ENCODE assay signal across 21 cellular contexts in the genomic region with DNA sequence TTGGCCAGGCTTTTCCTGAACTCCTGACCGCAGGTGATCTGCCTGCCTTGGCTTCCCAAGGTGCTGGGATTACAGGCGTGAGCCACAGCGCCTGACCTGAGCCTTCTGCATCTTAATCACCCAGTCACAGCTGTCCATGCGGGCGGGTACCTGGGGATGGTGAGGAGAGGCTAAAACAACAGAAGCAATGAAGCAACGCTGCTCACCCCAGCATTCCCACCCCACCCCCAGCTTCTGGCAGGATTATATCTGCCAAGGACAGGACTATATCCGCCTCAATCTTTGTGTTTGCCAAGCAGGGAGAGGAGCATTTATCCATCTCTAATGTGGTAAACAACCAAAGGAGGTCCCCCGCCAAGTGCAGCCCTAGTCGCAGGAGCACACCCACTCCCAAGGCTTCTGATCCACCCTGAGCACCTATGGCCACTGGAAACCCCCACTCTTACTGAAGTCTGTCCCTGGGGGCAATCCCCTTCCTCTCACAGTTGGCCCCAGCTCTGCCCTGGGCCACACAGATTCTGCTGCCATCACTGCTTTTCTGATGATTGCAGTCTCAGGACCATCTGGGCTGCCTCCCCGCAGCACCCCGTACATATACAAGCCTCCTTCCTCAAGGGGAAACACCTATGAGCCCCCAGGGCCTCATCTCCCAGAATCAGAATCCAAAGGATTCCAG. TPM values are rescaled to one million over a fixed set of nuclear protein-coding genes. Genes with fewer than 3 reads are reported as not detected.
DNase-seq lines count a peak whose midpoint lies in the region; TF ChIP-seq lines count a peak whose summit lies in the region.
"Had no signal": no experiment of that assay in that cellular context is flagged by ENCODE, and none has a peak within 500 bp of the region (broad histone marks: within the 10 kb centered on the region; RNA-seq: fewer than 3 reads in every experiment).

No MANE protein-coding gene starts in this region.

- peak overlapping the region; percentile 74 for H3K27ac ChIP-seq in colonic mucosa
- H3K27ac ChIP-seq: BLaER1, suprapubic skin had no signal

- H3K27me3 ChIP-seq in colonic mucosa (no peaks in the 10 kb centered on the region), mucosa of stomach (ENCODE audit: control insufficient read depth, insufficient read depth, low read length) (no peaks in the 10 kb centered on the region)
- H3K27me3 ChIP-seq: BLaER1, suprapubic skin had no signal

- TF ChIP-seq CTCF in GM12865 (IDR thresholded peaks at IDR 0.05; ENCODE audit: insufficient read depth, low read depth, low read length, missing control alignments) (no peak), colonic mucosa (IDR thresholded peaks at IDR 0.05) (no peak)

- DNase-seq in GM12865 (ENCODE audit: low read depth) (peak; percentile 55), colonic mucosa (peak; percentile 91), hippocampal formation (lab: John Stamatoyannopoulos, UW) (no peak), iPS-NIHi7 (ENCODE audit: extremely low spot score) (no peak), NOMO-1 (lab: John Stamatoyannopoulos, UW; ENCODE audit: unreplicated experiment in 2 of 2) (no peak)
- DNase-seq: activated CD4-positive, alpha-beta T cell treated with anti-CD3 and anti-CD28 coated beads for 1 hour; activated CD8-positive, alpha-beta memory T cell treated with anti-CD3 and anti-CD28 coated beads for 24 hours; activated naive CD8-positive, alpha-beta T cell treated with anti-CD3 and anti-CD28 coated beads for 36 hours; activated T-cell treated with anti-CD3 and anti-CD28 coated beads, Interleukin-2, amount 50 U/mL, for 48 hours; cortex of kidney; islet precursor cell; Karpas-422; NCI-H2029 treated with DMSO at 0.1 percent for 48 hours; NCI-H446 treated with DMSO at 0.1 percent for 48 hours; stimulated activated CD8-positive, alpha-beta memory T cell treated with anti-CD3 and anti-CD28 coated beads, Interleukin-4, amount 100 ng/mL, for 48 hours had no signal

- H3K9ac ChIP-seq in colonic mucosa (ENCODE audit: low read depth in 2 of 2, low read length in 2 of 2): peak overlapping the region; percentile 24 to 44
- H3K9ac ChIP-seq in mucosa of stomach (ENCODE audit: low read length): peak overlapping the region; percentile 13
- H3K9ac ChIP-seq: BLaER1 had no signal

- H3K9me3 ChIP-seq in colonic mucosa (no peaks in the 10 kb centered on the region), mucosa of stomach (ENCODE audit: control insufficient read depth, low read length) (no peaks in the 10 kb centered on the region)
- H3K9me3 ChIP-seq: BLaER1, suprapubic skin had no signal

- H3K4me3 ChIP-seq in GM12865 (ENCODE audit: low read depth, low read length) (no peak overlapping the region), colonic mucosa (no peak overlapping the region), mucosa of stomach (ENCODE audit: low read length) (no peak overlapping the region)
- H3K4me3 ChIP-seq: BLaER1, suprapubic skin had no signal

- H3K4me1 ChIP-seq in colonic mucosa (peaks cover 10% of the 10 kb centered on the region), mucosa of stomach (ENCODE audit: control insufficient read depth, insufficient read depth, low read length) (peaks cover 60% of the 10 kb centered on the region)

- intact Hi-C loops in colonic mucosa (cut with DNase I): no loop called here

- H3K36me3 ChIP-seq in colonic mucosa: no peaks in the 10 kb centered on the region
- no peaks in the 10 kb centered on the region for H3K36me3 ChIP-seq in mucosa of stomach (ENCODE audit: control insufficient read depth, insufficient read depth, low read length)
- H3K36me3 ChIP-seq: BLaER1, suprapubic skin had no signal

RNA-seq across cellular contexts. Expression of a gene that starts 8.8 kb away (rescaled TPM):
- total RNA-seq in colonic mucosa: 100 to 1,000 TPM; 118 to 160 TPM
- total RNA-seq: A673; activated naive CD8-positive, alpha-beta T cell treated with anti-CD3 and anti-CD28 coated beads for 36 hours; H4; pulmonary artery endothelial cell; suprapubic skin had no signal

RNA-seq across cellular contexts. Expression of a gene that starts 20.0 kb away (rescaled TPM):
- total RNA-seq in colonic mucosa: 10 to 100 TPM; 45.7 to 90.2 TPM

RNA-seq across cellular contexts. Expression of a gene that starts 28.4 kb away (rescaled TPM):
- total RNA-seq in colonic mucosa: 10 to 100 TPM; 66.1 to 97.0 TPM

RNA-seq across cellular contexts. Expression of a gene that starts 50.8 kb away (rescaled TPM):
- 100 to 1,000 TPM in 1 of 2 donors, 10 to 100 TPM in 1; 91.8 to 125 TPM for total RNA-seq in colonic mucosa

Comparison
In these comparisons a context has a peak if more than half of its experiments do, and no peak if none do; other contexts are left out.
1. DNase-seq: peak in GM12865 (single experiment) and colonic mucosa (single experiment); none in hippocampal formation (0 of 2), iPS-NIHi7 (single experiment) and NOMO-1 (0 of 2).